ENCODE assay signal across 8 cellular contexts in the genomic region with DNA sequence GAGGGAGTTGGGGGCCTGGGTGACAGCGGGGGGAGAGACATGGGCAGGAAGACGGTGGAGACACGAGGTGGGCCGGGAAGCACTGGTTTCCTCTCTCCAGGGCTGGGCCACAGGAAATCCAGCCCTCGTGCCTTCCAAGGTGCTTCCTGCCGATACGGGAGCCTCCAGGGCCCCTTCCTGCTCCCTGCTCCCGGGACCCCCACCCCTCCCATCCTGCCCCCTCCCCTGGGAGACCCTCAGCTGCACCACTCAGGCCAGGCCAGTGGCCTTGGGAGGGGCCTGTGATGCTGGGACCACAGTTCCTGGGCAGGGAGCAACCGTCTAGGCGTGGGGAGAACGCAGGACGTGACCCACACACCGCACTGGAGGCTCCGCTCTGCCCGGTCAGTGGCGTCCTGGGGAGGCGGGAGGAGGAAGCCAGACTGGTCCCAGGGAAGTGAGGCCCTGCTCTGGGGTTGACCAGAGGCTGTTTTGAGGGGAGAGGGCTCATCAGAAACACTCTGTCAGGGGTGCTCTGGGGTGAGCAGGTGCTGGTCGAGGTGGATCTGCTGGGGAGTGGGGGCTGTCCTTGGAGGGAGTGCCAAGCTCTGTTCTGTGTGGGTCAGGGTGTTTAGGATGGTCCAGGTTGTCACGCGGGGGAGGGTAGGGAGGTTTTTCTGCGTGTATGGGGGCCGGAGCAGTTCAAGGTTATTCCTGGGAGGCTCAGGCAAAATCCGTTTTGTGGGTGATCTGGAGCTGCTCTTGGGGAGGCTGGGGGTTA. TPM values are rescaled to one million over a fixed set of nuclear protein-coding genes. Genes with fewer than 3 reads are reported as not detected.
DNase-seq lines count a peak whose midpoint lies in the region; ATAC-seq and TF ChIP-seq lines count a peak whose summit lies in the region.

Gene SHANK3 (plus strand): TSS at position 353 of the 760 bp plus-strand sequence.

- peaks cover 4% of the 10 kb centered on the region; the same call in 1 of the 2 replicates for H3K79me2 ChIP-seq in PC-9 (ENCODE audit: low read depth)

- POLR2A ChIA-PET in PC-9 (lab: Charles Lee; ENCODE audit: unreplicated experiment) = no interaction called here

- DNase-seq in AG08396 (ENCODE audit: low spot score) = peak; percentile 13
- peak in 1 of 2 experiments; percentile 22 for DNase-seq in PC-9
- DNase-seq in fibroblast of pulmonary artery (ENCODE audit: low read depth) = no peak
- no peak for DNase-seq in neural crest cell (ENCODE audit: low read depth, low spot score)
- no peak for DNase-seq in NCI-H1092 treated with DMSO at 0.1 percent for 48 hours (lab: John Stamatoyannopoulos, UW)
- no peak for DNase-seq in stimulated activated CD4-positive, alpha-beta T cell treated with anti-CD3 and anti-CD28 coated beads, Interleukin-1b, Interleukin-23, amount 100 ng/mL, for 48 hours
- no peak for DNase-seq in NCI-H748 treated with DMSO at 0.1 percent for 48 hours (lab: John Stamatoyannopoulos, UW)

- H3K4me3 ChIP-seq in PC-9 = peak within 1 kb of the TSS; percentile 18; the same call in 1 of the 2 replicates
- H3K4me3 ChIP-seq in fibroblast of pulmonary artery (replicated peaks; ENCODE audit: low read depth, low read length) = peak within 1 kb of the TSS; percentile 24

- H3K9me3 ChIP-seq in PC-9 (ENCODE audit: insufficient read depth, low read depth) = no peaks in the 10 kb centered on the region

- TF ChIP-seq CTCF in PC-9 (conservative IDR thresholded peaks at IDR 0.05) = no peak
- no peak for TF ChIP-seq CTCF in fibroblast of pulmonary artery (IDR thresholded peaks at IDR 0.05; ENCODE audit: low read length, missing control alignments)
- TF ChIP-seq CTCF in neural crest cell (conservative IDR thresholded peaks at IDR 0.05) = no peak

- H3K4me2 ChIP-seq in PC-9 = peak within 1 kb of the TSS; percentile 52

- H3K36me3 ChIP-seq in PC-9 (ENCODE audit: low read depth) = no peaks in the 10 kb centered on the region

- H3K4me1 Mint-ChIP-seq in neural crest cell = peaks cover 14% of the 10 kb centered on the region

- BruUV-seq in PC-9 (replicated peaks; lab: Mats Ljungman, UMichigan) = TSS peak; percentile 9

- H3K36me3 Mint-ChIP-seq in neural crest cell (ENCODE audit: low read depth) = no peaks in the 10 kb centered on the region

- ATAC-seq in HG02852 (IDR thresholded peaks at IDR 0.05; ENCODE audit: unreplicated experiment) = no peak

- no peaks in the 10 kb centered on the region for H3K27me3 ChIP-seq in PC-9 (ENCODE audit: insufficient read depth, low read depth)

- H3K4me1 ChIP-seq in PC-9 (replicated peaks; ENCODE audit: insufficient read depth) = peaks cover 15% of the 10 kb centered on the region; the same call in 1 of the 2 replicates

- intact Hi-C loops in PC-9 (cut with micrococcal nuclease; ENCODE audit: unreplicated experiment) = no loop called here

- H3K9me3 Mint-ChIP-seq in neural crest cell = no peaks in the 10 kb centered on the region

- no peak within 1 kb of the TSS for H3K27ac ChIP-seq in PC-9

- peaks cover 28% of the 10 kb centered on the region for H3F3A ChIP-seq in PC-9 (ENCODE audit: insufficient read depth, low read depth)

- H2AFZ ChIP-seq in PC-9 = no peak within 1 kb of the TSS

- no peak within 1 kb of the TSS for H3K27ac Mint-ChIP-seq in neural crest cell (ENCODE audit: unreplicated experiment)

- peak within 1 kb of the TSS; percentile 59 for H3K4me3 Mint-ChIP-seq in neural crest cell

- H4K20me1 ChIP-seq in PC-9 (ENCODE audit: insufficient read depth) = 0 out of 2 replicates have a peak, but pooled peaks cover 3% of the 10 kb centered on the region

- peaks cover 33% of the 10 kb centered on the region for H3K27me3 Mint-ChIP-seq in neural crest cell (ENCODE audit: low read depth)

- CTCF ChIA-PET in PC-9 (lab: Charles Lee) = no interaction called here

- H3K9me2 ChIP-seq in PC-9 (ENCODE audit: insufficient read depth) = no peaks in the 10 kb centered on the region

RNA-seq across cellular contexts. Expression of gene SHANK3, which starts in this region (rescaled TPM):
- 5.8 and 7.6 TPM in 2 replicates for total RNA-seq in PC-9 (2021)
- 15.2 and 15.4 TPM in 2 replicates for total RNA-seq in neural crest cell
